18 cellular contexts compared by ENCODE assay signal in genomic region chr5:15575566-15576195, GRCh38.
"Had no signal": no experiment of that assay in that cellular context is flagged by ENCODE, and none has a peak within 500 bp of the region (broad histone marks: within the 10 kb centered on the region; RNA-seq: fewer than 3 reads in every experiment).

No MANE protein-coding gene starts in this region.

- H3K4me1 ChIP-seq: body of pancreas had no signal

- H3K27ac Mint-ChIP-seq: activated CD4-positive, alpha-beta T cell treated with anti-CD3 and anti-CD28 coated beads, Interleukin-2, amount 10 ng/mL, durations not matched to agents 7 days and 5 days; activated naive CD4-positive, alpha-beta T cell treated with anti-CD3 and anti-CD28 coated beads, Interleukin-2, amount 50 U/mL, for 72 hours; activated T-cell treated with anti-CD3 and anti-CD28 coated beads, Interleukin-2, amount 50 U/mL, for 72 hours; naive thymus-derived CD4-positive, alpha-beta T cell; type B pancreatic cell had no signal

- H3K4me3 ChIP-seq: body of pancreas, heart left ventricle, mucosa of descending colon, skin epidermis had no signal

- H3K9me3 ChIP-seq: body of pancreas, heart left ventricle, mucosa of descending colon, neutrophil had no signal

- DNase-seq: activated CD4-positive, alpha-beta T cell treated with anti-CD3 and anti-CD28 coated beads, Interleukin-2, amount 10 ng/mL, durations not matched to agents 7 days and 5 days; activated CD8-positive, alpha-beta memory T cell treated with anti-CD3 and anti-CD28 coated beads, Interleukin-2, amount 50 U/mL, for 48 hours; activated gamma-delta T cell; activated T-cell treated with anti-CD3 and anti-CD28 coated beads, Interleukin-2, amount 50 U/mL, for 72 hours; body of pancreas; cerebellar nuclear complex; mammary epithelial cell; mucosa of descending colon; naive thymus-derived CD4-positive, alpha-beta T cell; posterior cingulate gyrus; stimulated activated CD4-positive, alpha-beta T cell treated with anti-CD3 and anti-CD28 coated beads, Interleukin-15, amount 100 ng/mL, for 24 hours; stimulated activated CD4-positive, alpha-beta T cell treated with anti-CD3 and anti-CD28 coated beads, Interleukin-4, amount 100 ng/mL, for 1 hour; stimulated activated naive CD4-positive, alpha-beta T cell had no signal

- H3K9me3 Mint-ChIP-seq: activated CD4-positive, alpha-beta T cell treated with anti-CD3 and anti-CD28 coated beads, Interleukin-2, amount 10 ng/mL, durations not matched to agents 7 days and 5 days; type B pancreatic cell had no signal

- H3K27me3 ChIP-seq: body of pancreas, heart left ventricle, neutrophil had no signal

- H3K36me3 Mint-ChIP-seq: activated naive CD4-positive, alpha-beta T cell treated with anti-CD3 and anti-CD28 coated beads, Interleukin-2, amount 50 U/mL, for 72 hours; naive thymus-derived CD4-positive, alpha-beta T cell; type B pancreatic cell had no signal

- H3K36me3 ChIP-seq: neutrophil had no signal

- H3K27me3 Mint-ChIP-seq: activated CD4-positive, alpha-beta T cell treated with anti-CD3 and anti-CD28 coated beads, Interleukin-2, amount 10 ng/mL, durations not matched to agents 7 days and 5 days; type B pancreatic cell had no signal

- H3K4me1 Mint-ChIP-seq: activated CD4-positive, alpha-beta T cell treated with anti-CD3 and anti-CD28 coated beads, Interleukin-2, amount 10 ng/mL, durations not matched to agents 7 days and 5 days; naive thymus-derived CD4-positive, alpha-beta T cell had no signal

- H3K4me3 Mint-ChIP-seq: activated CD4-positive, alpha-beta T cell treated with anti-CD3 and anti-CD28 coated beads, Interleukin-2, amount 10 ng/mL, durations not matched to agents 7 days and 5 days; activated T-cell treated with anti-CD3 and anti-CD28 coated beads, Interleukin-2, amount 50 U/mL, for 72 hours; naive thymus-derived CD4-positive, alpha-beta T cell; type B pancreatic cell had no signal

- H3K27ac ChIP-seq: body of pancreas, neutrophil, skin epidermis had no signal
